ENCODE assay signal across 26 cellular contexts in genomic region chr2:30505500-30506180, GRCh38. TPM values are rescaled to one million over a fixed set of nuclear protein-coding genes. Genes with fewer than 3 reads are reported as not detected.
DNase-seq lines count a peak whose midpoint lies in the region; ATAC-seq, FAIRE-seq and TF ChIP-seq lines count a peak whose summit lies in the region.
"Had no signal": no experiment of that assay in that cellular context is flagged by ENCODE, and none has a peak within 500 bp of the region (broad histone marks: within the 10 kb centered on the region; RNA-seq: fewer than 3 reads in every experiment).

No MANE protein-coding gene starts in this region.

- TF ChIP-seq POLR2A in GM12878 (IDR thresholded peaks at IDR 0.05; ENCODE audit: low read depth, low read length) = no peak

- RAD21 ChIA-PET in GM12878 (lab: Charles Lee; ENCODE audit: unreplicated experiment) = interaction anchor here (0.6 to 2.2 kb wide), 13 partner anchors 9 to 341 kb away, joined by 3 to 8 read pairs (median 3); no protein-coding TSS in a partner anchor

- TF ChIP-seq CTCF in GM12878 (IDR thresholded peaks at IDR 0.05 in 2 of 3, conservative IDR thresholded peaks at IDR 0.05 in 1 of 3; ENCODE audit: control insufficient read depth in 2 of 3, extremely low read depth in 1 of 3, insufficient read depth in 1 of 3, low read depth in 3 of 3, low read length in 3 of 3) = no peak
- no peak for TF ChIP-seq CTCF in neutrophil (IDR thresholded peaks at IDR 0.05)

- no peak overlapping the region for H3K9ac ChIP-seq in GM12878 (ENCODE audit: control insufficient read depth, insufficient read depth, low read length)

- no peak for TF ChIP-seq RAD21 in GM12878 (IDR thresholded peaks at IDR 0.05; ENCODE audit: insufficient read depth, low read depth, low read length)

- WGBS in GM12878 (ENCODE audit: insufficient coverage, insufficient replicate concordance, low lambda C conversion rate, missing lambda C conversion rate) = 2% methylated on average over 3 of the region's 3 CpGs

- in situ Hi-C loops in GM12878 (cut with MboI) = no loop called here

- H3K79me2 ChIP-seq in GM12878 (ENCODE audit: control insufficient read depth, insufficient read depth, low read length) = no peaks in the 10 kb centered on the region; the same call in none of the 2 replicates

- peaks cover 5% of the 10 kb centered on the region for H3K4me1 ChIP-seq in GM12878 (ENCODE audit: control insufficient read depth, insufficient read depth, low read length)
- H3K4me1 ChIP-seq in neutrophil (ENCODE audit: control insufficient read depth in 1 of 2, insufficient read depth in 1 of 2, low read depth in 1 of 2, low read length in 1 of 2) = peaks cover 44 to 49% of the 10 kb centered on the region in 2 experiments

- no peaks in the 10 kb centered on the region for H3K27me3 ChIP-seq in GM12878 (replicated peaks in 1 of 2; ENCODE audit: control insufficient read depth in 2 of 2, insufficient read depth in 2 of 2, low read length in 1 of 2)
- no peaks in the 10 kb centered on the region for H3K27me3 ChIP-seq in neutrophil
- H3K27me3 ChIP-seq: adrenal gland, brain microvascular endothelial cell, ovary had no signal

- H3K4me1 Mint-ChIP-seq in activated T-cell treated with anti-CD3 and anti-CD28 coated beads, Interleukin-2, amount 50 U/mL, for 72 hours (ENCODE audit: low read depth) = peaks cover 51% of the 10 kb centered on the region

- H3K27ac ChIP-seq in GM12878 (ENCODE audit: control insufficient read depth, insufficient read depth) (no peak overlapping the region), neutrophil (peak overlapping the region; percentile 87)
- H3K27ac ChIP-seq: adrenal gland, brain microvascular endothelial cell, ovary, WERI-Rb-1 had no signal

- POLR2A ChIA-PET in GM12878 (lab: Charles Lee) = interaction anchor here (1.0 to 2.1 kb wide), 9 partner anchors 8 to 288 kb away, joined by 3 to 7 read pairs (median 3); partner anchors contain the start of gene LBH

- intact Hi-C loops in GM12878 (cut with micrococcal nuclease; ENCODE audit: unreplicated experiment) = loop anchor here (10.0 kb wide), 1 partner anchor 119 kb away; no protein-coding TSS in a partner anchor

- H3K36me3 Mint-ChIP-seq in activated T-cell treated with anti-CD3 and anti-CD28 coated beads, Interleukin-2, amount 50 U/mL, for 72 hours (ENCODE audit: insufficient read depth in 2 of 2) = peaks cover 18 to 21% of the 10 kb centered on the region in 2 donors

- H3K4me3 Mint-ChIP-seq in activated T-cell treated with anti-CD3 and anti-CD28 coated beads, Interleukin-2, amount 50 U/mL, for 72 hours = no peak overlapping the region

- no peaks in the 10 kb centered on the region for H3K27me3 Mint-ChIP-seq in activated T-cell treated with anti-CD3 and anti-CD28 coated beads, Interleukin-2, amount 50 U/mL, for 72 hours (ENCODE audit: low read depth)

- TF ChIP-seq EP300 in GM12878 (IDR thresholded peaks at IDR 0.05; ENCODE audit: borderline replicate concordance in 1 of 2, control insufficient read depth in 1 of 2, low read depth in 2 of 2, low read length in 2 of 2) = no peak

- no peak overlapping the region for H3K4me2 ChIP-seq in GM12878 (ENCODE audit: control insufficient read depth, insufficient read depth)

- SMC1A ChIA-PET in GM12878 (lab: Charles Lee; ENCODE audit: uncharacterized antibody, unreplicated experiment) = interaction anchor here (0.9 to 6.4 kb wide), 22 partner anchors 11 to 355 kb away, joined by 3 to 41 read pairs (median 6); no protein-coding TSS in a partner anchor

- DNase-seq in activated T-cell treated with anti-CD3 and anti-CD28 coated beads, Interleukin-2, amount 50 U/mL, for 72 hours = no peak
- no peak for DNase-seq in activated T-cell treated with anti-CD3 and anti-CD28 coated beads for 4 hours
- DNase-seq in NCI-H1436 (lab: John Stamatoyannopoulos, UW) = peak; percentile 43
- no peak for DNase-seq in GM12878 (ENCODE audit: low read depth, low spot score)
- DNase-seq: activated CD4-positive, alpha-beta T cell treated with anti-CD3 and anti-CD28 coated beads, Interleukin-2, amount 50 U/mL, for 1 hour; activated effector memory CD4-positive, alpha-beta T cell treated with Interleukin-2 at 50 U/mL for 16 hours; adrenal gland; brain microvascular endothelial cell; effector CD4-positive, alpha-beta T cell; EL; erythroblast; hypothalamus; KG1; mammary epithelial cell; NCI-H2029 treated with DMSO at 0.1 percent for 48 hours; NCI-H510A treated with DMSO at 0.1 percent for 48 hours; ovary; right cardiac atrium; RPMI8226; stimulated activated CD4-positive, alpha-beta T cell treated with anti-CD3 and anti-CD28 coated beads, Interleukin-12 subunit alpha, Interleukin-12 subunit beta, amount 100 ng/mL, for 4 hours; WERI-Rb-1 had no signal

- no peaks in the 10 kb centered on the region for H3K36me3 ChIP-seq in GM12878 (ENCODE audit: control insufficient read depth in 2 of 2, insufficient read depth in 2 of 2, low read length in 1 of 2)
- H3K36me3 ChIP-seq in neutrophil = no peaks in the 10 kb centered on the region
- H3K36me3 ChIP-seq: adrenal gland, brain microvascular endothelial cell, ovary, WERI-Rb-1 had no signal

- no peak overlapping the region for H2AFZ ChIP-seq in GM12878 (ENCODE audit: control insufficient read depth, low read depth, low read length)

- H3K4me3 ChIP-seq in GM12878 (no peak overlapping the region), neutrophil (ENCODE audit: low read depth in 1 of 2, low read length in 1 of 2) (no peak overlapping the region)
- H3K4me3 ChIP-seq: adrenal gland, ovary had no signal

- H3K27ac Mint-ChIP-seq in activated T-cell treated with anti-CD3 and anti-CD28 coated beads, Interleukin-2, amount 50 U/mL, for 72 hours = peak overlapping the region; percentile 61

- FAIRE-seq in GM12878 (lab: Jason Lieb, UNC) = no peak
- FAIRE-seq: keratinocyte had no signal

- TSS peak; percentile 37 for BruUV-seq in GM12878 (replicated peaks; lab: Mats Ljungman, UMichigan)

- no peak for ATAC-seq in activated T-cell treated with anti-CD3 and anti-CD28 coated beads, Interleukin-2, amount 50 U/mL, for 72 hours (replicated peaks in 1 of 2)
- ATAC-seq in GM12878 = peak; percentile 77
- ATAC-seq in HG03039 (IDR thresholded peaks at IDR 0.05; ENCODE audit: unreplicated experiment) = no peak
- ATAC-seq in HG03045 (IDR thresholded peaks at IDR 0.05; ENCODE audit: unreplicated experiment) = no peak
- no peak for ATAC-seq in HG02884 (IDR thresholded peaks at IDR 0.05; ENCODE audit: unreplicated experiment)
- ATAC-seq: right cardiac atrium had no signal

- H3K9me3 ChIP-seq in GM12878 (replicated peaks; ENCODE audit: control insufficient read depth, insufficient read depth, low read length) (peaks cover 10% of the 10 kb centered on the region), neutrophil (peaks cover 1% of the 10 kb centered on the region)
- H3K9me3 ChIP-seq: adrenal gland, ovary had no signal

- CTCF ChIA-PET in GM12878 (lab: Yijun Ruan, JAX) = interaction anchor here (0.8 to 3.5 kb wide), 12 partner anchors 10 to 297 kb away, joined by 3 to 10 read pairs (median 3); no protein-coding TSS in a partner anchor

- H4K20me1 ChIP-seq in GM12878 (ENCODE audit: control insufficient read depth, insufficient read depth) = no peaks in the 10 kb centered on the region

- H3K9me3 Mint-ChIP-seq in activated T-cell treated with anti-CD3 and anti-CD28 coated beads, Interleukin-2, amount 50 U/mL, for 72 hours = peaks cover 6 to 16% of the 10 kb centered on the region in 2 donors

TF ChIP-seq in GM12878, 131 proteins besides CTCF, POLR2A, EP300 and RAD21:
- TF ChIP-seq MTA2 (IDR thresholded peaks at IDR 0.05; ENCODE audit: low read depth) = peak; percentile 39; the same call in 1 of the 2 replicates
- peak; percentile 68; the same call in 1 of the 2 replicates for TF ChIP-seq RUNX3 (IDR thresholded peaks at IDR 0.05; ENCODE audit: low read length)
- peak; percentile 65 for TF ChIP-seq MEF2B (IDR thresholded peaks at IDR 0.05; ENCODE audit: partially characterized antibody, poor library complexity, severe bottlenecking)
- TF ChIP-seq NFIC (IDR thresholded peaks at IDR 0.05; ENCODE audit: low read depth, low read length) = peak; percentile 62; the same call in 1 of the 2 replicates
- 0 out of 2 replicates have a peak, but pooled peaks have one; percentile 44 for TF ChIP-seq RELB (IDR thresholded peaks at IDR 0.05; ENCODE audit: low read depth)
- no peak for TF ChIP-seq CREB1 (IDR thresholded peaks at IDR 0.05; ENCODE audit: low read depth)
- TF ChIP-seq GATAD2B (conservative IDR thresholded peaks at IDR 0.05; ENCODE audit: low read depth) = no peak
- no peak for TF ChIP-seq RFX5 (IDR thresholded peaks at IDR 0.05; ENCODE audit: low read depth, low read length)

RNA-seq across cellular contexts. Expression of gene LCLAT1, which starts 58.6 kb away (rescaled TPM):
- total RNA-seq in activated T-cell treated with anti-CD3 and anti-CD28 coated beads, Interleukin-2, amount 50 U/mL, for 72 hours = 10 to 100 TPM; 46.6 to 51.6 TPM
- total RNA-seq in GM12878 (2013; cell fraction: nucleolus; rRNA removed) = 56.2 and 59.7 TPM in 2 replicates
- total RNA-seq in GM12878 (2014; rRNA removed) (9.6 and 11.1 TPM in 2 replicates), GM12878 (2014; rRNA removed; fragmentation: Illumina TruSeq; extraction: Trizol) (14.5 and 15.7 TPM in 2 replicates), GM12878 (2021) (17.5 and 18.6 TPM in 2 replicates)
- polyA plus RNA-seq in GM12878 (2011; ENCODE audit: low read depth) = 1.8 TPM
- polyA plus RNA-seq in GM12878 (2011; rRNA removed) (16.2 and 22.7 TPM in 2 replicates), GM12878 (2014; fragmentation: Illumina TruSeq; extraction: Trizol) (10.8 and 11.9 TPM in 2 replicates), GM12878 (2014; fragmentation: Nextera tagmentation; extraction: Ambion mirVana) (10 to 100 TPM in 1 of 2 experiments, 1 to 10 TPM in 1; 8.1 to 33.0 TPM), GM12878 (2014; rRNA removed) (8.5 and 9.4 TPM in 2 replicates), GM12878 (2016; fragmentation: Nextera tagmentation; extraction: Ambion mirVana) (10 to 100 TPM; 22.7 to 24.3 TPM)
- polyA plus RNA-seq in GM12878 (2011; cell fraction: cytosol; rRNA removed) = 8.1 and 8.3 TPM in 2 replicates
- polyA plus RNA-seq in GM12878 (2011; cell fraction: nucleus; rRNA removed) = 8.1 and 8.3 TPM in 2 replicates
- polyA plus RNA-seq in GM12878 (2012) = 2.9 and 3.3 TPM in 2 replicates
- polyA minus RNA-seq in GM12878 (2011; rRNA and poly(A)+ RNA removed) = 33.5 and 41.1 TPM in 2 replicates
- polyA minus RNA-seq in GM12878 (2011; cell fraction: cytosol; rRNA and poly(A)+ RNA removed) = 9.9 and 10.3 TPM in 2 replicates
- polyA minus RNA-seq in GM12878 (2011; cell fraction: nucleus; rRNA and poly(A)+ RNA removed) = 19.6 and 39.4 TPM in 2 replicates
